18 cellular contexts compared by ENCODE assay signal in the genomic region with DNA sequence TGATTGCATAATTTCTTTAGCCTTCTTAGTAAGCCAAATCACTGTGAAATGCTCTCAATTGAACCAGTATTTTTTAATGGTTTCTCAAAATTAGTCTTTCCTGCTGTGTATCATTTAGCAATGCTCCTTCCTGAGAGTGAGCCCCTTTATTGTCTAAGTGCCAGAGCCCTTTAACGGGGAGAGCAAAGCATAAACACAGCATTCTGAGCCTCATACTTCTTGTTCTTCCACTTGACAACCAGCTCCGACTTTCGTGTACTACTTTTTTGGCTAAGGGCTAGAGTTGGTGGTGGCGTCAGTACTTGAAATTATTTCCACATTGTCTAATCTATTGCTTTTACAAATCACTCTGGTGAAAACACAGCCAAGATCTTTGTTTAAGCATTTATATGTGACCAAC.
DNase-seq lines count a peak whose midpoint lies in the region; ATAC-seq and TF ChIP-seq lines count a peak whose summit lies in the region.
"Had no signal": no experiment of that assay in that cellular context is flagged by ENCODE, and none has a peak within 500 bp of the region (broad histone marks: within the 10 kb centered on the region; RNA-seq: fewer than 3 reads in every experiment).

No MANE protein-coding gene starts in this region.

- dilution Hi-C loops in IMR-90 (cut with HindIII; ENCODE audit: low sequenced_read_pairs, unreplicated experiment): no loop called here

- DNase-seq in AG08395 (ENCODE audit: low spot score) (peak; percentile 4), IMR-90 (peak; percentile 7), fibroblast of lung (ENCODE audit: low read depth in 2 of 2) (peak; percentile 15 to 32), sciatic nerve (ENCODE audit: low spot score) (no peak), NCI-H2227 treated with DMSO at 0.1 percent for 48 hours (lab: John Stamatoyannopoulos, UW) (no peak), uterus (no peak), D341Med (ENCODE audit: low spot score) (no peak), NCI-H146 (lab: John Stamatoyannopoulos, UW) (no peak)
- DNase-seq: COR-L47; DMS153; Kasumi-1; MM.1S; NCI-H1092 treated with DMSO at 0.1 percent for 48 hours; NCI-H1694; NCI-H345; NCI-H69; NK-92 treated with Interleukin-12 subunit alpha and Interleukin-12 subunit beta, amount 100 ng/mL, for 24 hours; SIG-M5 had no signal

- H4K8ac ChIP-seq in IMR-90 (ENCODE audit: low read depth in 2 of 2, low read length in 2 of 2): no peak overlapping the region

- H2AFZ ChIP-seq in IMR-90 (replicated peaks; ENCODE audit: low read length, poor library complexity) (peak overlapping the region; percentile 61), fibroblast of lung (ENCODE audit: low read length) (peak overlapping the region; percentile 37)

- H3K4me2 ChIP-seq in IMR-90 (ENCODE audit: low read depth, low read length) (no peak overlapping the region), fibroblast of lung (ENCODE audit: extremely low read depth, insufficient read depth, low read length) (no peak overlapping the region)

- H2BK5ac ChIP-seq in IMR-90 (ENCODE audit: low read depth, low read length, poor library complexity, severe bottlenecking): no peak overlapping the region

- ATAC-seq in IMR-90 (ENCODE audit: low read depth) (no peak), sciatic nerve (peak; percentile 52)

- H3K27me3 ChIP-seq in IMR-90 (ENCODE audit: control insufficient read depth, insufficient read depth, low read length) (no peaks in the 10 kb centered on the region), fibroblast of lung (ENCODE audit: control insufficient read depth, insufficient read depth, low read length) (no peaks in the 10 kb centered on the region), uterus (no peaks in the 10 kb centered on the region)

- no peak for TF ChIP-seq RAD21 in IMR-90 (IDR thresholded peaks at IDR 0.05; ENCODE audit: low read length)

- H3K9me3 ChIP-seq in IMR-90 (ENCODE audit: control insufficient read depth, insufficient read depth, low read length) (no peaks in the 10 kb centered on the region), fibroblast of lung (ENCODE audit: control insufficient read depth, insufficient read depth, low read depth, low read length) (no peaks in the 10 kb centered on the region), uterus (no peaks in the 10 kb centered on the region)

- no peak overlapping the region for H3K56ac ChIP-seq in IMR-90 (ENCODE audit: extremely low read depth, insufficient read depth, low read length)

- H3K9me1 ChIP-seq in IMR-90 (ENCODE audit: insufficient read depth, low read length): no peaks in the 10 kb centered on the region

- no peaks in the 10 kb centered on the region for H3K79me2 ChIP-seq in fibroblast of lung (ENCODE audit: control insufficient read depth, insufficient read depth, low read length)

- intact Hi-C loops in IMR-90 (cut with micrococcal nuclease): no loop called here
- intact Hi-C loops in sciatic nerve (cut with DNase I): no loop called here
- intact Hi-C loops in uterus (cut with DNase I; ENCODE audit: low total_unique reads): no loop called here

- POLR2A ChIA-PET in IMR-90 (lab: Charles Lee; ENCODE audit: unreplicated experiment): no interaction called here

- H2AK9ac ChIP-seq in IMR-90 (replicated peaks; ENCODE audit: low read depth, low read length, poor library complexity): no peak overlapping the region

- H4K20me1 ChIP-seq in IMR-90 (ENCODE audit: insufficient read depth, low read length): no peaks in the 10 kb centered on the region
- H4K20me1 ChIP-seq in fibroblast of lung (ENCODE audit: control insufficient read depth, extremely low read depth, insufficient read depth, low read length): no peaks in the 10 kb centered on the region

- peak overlapping the region; percentile 41; the same call in 1 of the 2 replicates for H3K18ac ChIP-seq in IMR-90 (ENCODE audit: low read depth, low read length)

- H3K23ac ChIP-seq in IMR-90 (ENCODE audit: low read depth, low read length): no peak overlapping the region

- no peak overlapping the region for H3K9ac ChIP-seq in IMR-90 (ENCODE audit: low read depth, low read length)
- no peak overlapping the region for H3K9ac ChIP-seq in fibroblast of lung (ENCODE audit: insufficient read depth, low read length)

- no CpG with 5 or more reads among the region's 4 CpGs for WGBS in IMR-90 (ENCODE audit: extremely low coverage in 2 of 2, insufficient read length in 1 of 2), 2 experiments

- no peak overlapping the region for H3K4ac ChIP-seq in IMR-90 (ENCODE audit: low read depth, low read length)

- H3K36me3 ChIP-seq in IMR-90 (ENCODE audit: control insufficient read depth, insufficient read depth, low read length) (no peaks in the 10 kb centered on the region), fibroblast of lung (ENCODE audit: control insufficient read depth, insufficient read depth, low read length) (no peaks in the 10 kb centered on the region), uterus (no peaks in the 10 kb centered on the region)

- BruUV-seq in IMR-90 (replicated peaks; lab: Mats Ljungman, UMichigan): no TSS peak

- H2AK5ac ChIP-seq in IMR-90 (ENCODE audit: low read depth, low read length): no peak overlapping the region

- no peak overlapping the region for H4K5ac ChIP-seq in IMR-90 (ENCODE audit: low read depth, low read length)

- H3K4me1 ChIP-seq in IMR-90 (ENCODE audit: control insufficient read depth, insufficient read depth, low read length) (no peaks in the 10 kb centered on the region; the same call in 1 of the 2 replicates), fibroblast of lung (ENCODE audit: control insufficient read depth, extremely low read depth, insufficient read depth, low read length) (no peaks in the 10 kb centered on the region), uterus (no peaks in the 10 kb centered on the region)

- no peak overlapping the region; the same call in 1 of the 2 replicates for H2BK120ac ChIP-seq in IMR-90 (ENCODE audit: low read depth, low read length)

- peak overlapping the region; percentile 56; the same call in 1 of the 3 replicates for H2BK15ac ChIP-seq in IMR-90 (ENCODE audit: low read depth, low read length)

- no peak for TF ChIP-seq CTCF in IMR-90 (conservative IDR thresholded peaks at IDR 0.05; ENCODE audit: low read depth, low read length)
- no peak for TF ChIP-seq CTCF in fibroblast of lung (conservative IDR thresholded peaks at IDR 0.05 in 1 of 2, IDR thresholded peaks at IDR 0.05 in 1 of 2; ENCODE audit: low read depth in 1 of 2, low read length in 2 of 2)
- TF ChIP-seq CTCF in uterus (IDR thresholded peaks at IDR 0.05): no peak

- CTCF ChIA-PET in IMR-90 (lab: Yijun Ruan, JAX): no interaction called here

- H4K91ac ChIP-seq in IMR-90 (ENCODE audit: insufficient read depth, low read depth, low read length): no peak overlapping the region

- H3K4me3 ChIP-seq in IMR-90 (ENCODE audit: insufficient read depth, low read depth, low read length) (no peak overlapping the region), fibroblast of lung (replicated peaks in 1 of 4; ENCODE audit: control extremely low read depth in 1 of 4, insufficient read depth in 1 of 4, low read depth in 3 of 4, low read length in 4 of 4) (no peak overlapping the region), uterus (no peak overlapping the region)

- no peak overlapping the region for H2BK20ac ChIP-seq in IMR-90 (ENCODE audit: low read depth, low read length)

- H3K14ac ChIP-seq in IMR-90 (replicated peaks; ENCODE audit: low read depth, low read length): no peak overlapping the region

- in situ Hi-C loops in IMR-90 (cut with MboI; ENCODE audit: low sequenced_read_pairs): no loop called here

- H3K79me1 ChIP-seq in IMR-90 (ENCODE audit: low read depth in 1 of 2, low read length in 2 of 2): no peaks in the 10 kb centered on the region

- H3K27ac ChIP-seq in IMR-90 (ENCODE audit: insufficient read depth, low read length): no peak overlapping the region
- no peak overlapping the region for H3K27ac ChIP-seq in fibroblast of lung (ENCODE audit: insufficient read depth, low read length)
- no peak overlapping the region for H3K27ac ChIP-seq in uterus

- TF ChIP-seq POLR2A in IMR-90 (IDR thresholded peaks at IDR 0.05; ENCODE audit: low read depth, low read length) (no peak), uterus (IDR thresholded peaks at IDR 0.05) (no peak)

TF ChIP-seq in IMR-90, 13 proteins besides CTCF, POLR2A, EP300 and RAD21:
- TF ChIP-seq RFX5 (IDR thresholded peaks at IDR 0.05; ENCODE audit: low read depth, low read length) (no peak), MAZ (IDR thresholded peaks at IDR 0.05; ENCODE audit: borderline replicate concordance, low read depth, low read length) (no peak), CEBPB (IDR thresholded peaks at IDR 0.05; ENCODE audit: low read depth, low read length) (no peak), CHD1 (IDR thresholded peaks at IDR 0.05; ENCODE audit: low read depth, low read length) (no peak), MAFK (IDR thresholded peaks at IDR 0.05; ENCODE audit: low read depth, low read length) (no peak), BHLHE40 (IDR thresholded peaks at IDR 0.05; ENCODE audit: low read depth, low read length) (no peak), RCOR1 (IDR thresholded peaks at IDR 0.05; ENCODE audit: insufficient replicate concordance, low read length) (no peak), NFE2L2 (IDR thresholded peaks at IDR 0.05; ENCODE audit: low read depth, low read length) (no peak), SMC3 (IDR thresholded peaks at IDR 0.05; ENCODE audit: low read depth, low read length) (no peak), MXI1 (IDR thresholded peaks at IDR 0.05; ENCODE audit: borderline replicate concordance, low read depth, low read length) (no peak), FOS (IDR thresholded peaks at IDR 0.05; ENCODE audit: low read depth, low read length) (no peak)
- TF ChIP-seq, protein P1, sequence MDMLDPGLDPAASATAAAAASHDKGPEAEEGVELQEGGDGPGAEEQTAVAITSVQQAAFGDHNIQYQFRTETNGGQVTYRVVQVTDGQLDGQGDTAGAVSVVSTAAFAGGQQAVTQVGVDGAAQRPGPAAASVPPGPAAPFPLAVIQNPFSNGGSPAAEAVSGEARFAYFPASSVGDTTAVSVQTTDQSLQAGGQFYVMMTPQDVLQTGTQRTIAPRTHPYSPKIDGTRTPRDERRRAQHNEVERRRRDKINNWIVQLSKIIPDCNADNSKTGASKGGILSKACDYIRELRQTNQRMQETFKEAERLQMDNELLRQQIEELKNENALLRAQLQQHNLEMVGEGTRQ (IDR thresholded peaks at IDR 0.05; ENCODE audit: low read depth, low read length): no peak
- TF ChIP-seq, protein P2, sequence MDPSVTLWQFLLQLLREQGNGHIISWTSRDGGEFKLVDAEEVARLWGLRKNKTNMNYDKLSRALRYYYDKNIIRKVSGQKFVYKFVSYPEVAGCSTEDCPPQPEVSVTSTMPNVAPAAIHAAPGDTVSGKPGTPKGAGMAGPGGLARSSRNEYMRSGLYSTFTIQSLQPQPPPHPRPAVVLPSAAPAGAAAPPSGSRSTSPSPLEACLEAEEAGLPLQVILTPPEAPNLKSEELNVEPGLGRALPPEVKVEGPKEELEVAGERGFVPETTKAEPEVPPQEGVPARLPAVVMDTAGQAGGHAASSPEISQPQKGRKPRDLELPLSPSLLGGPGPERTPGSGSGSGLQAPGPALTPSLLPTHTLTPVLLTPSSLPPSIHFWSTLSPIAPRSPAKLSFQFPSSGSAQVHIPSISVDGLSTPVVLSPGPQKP (IDR thresholded peaks at IDR 0.05; ENCODE audit: borderline replicate concordance, low read depth, low read length): no peak

Comparison
In these comparisons a context has a peak if more than half of its experiments do, and no peak if none do; other contexts are left out.
1. DNase-seq: peak in AG08395 (single experiment), IMR-90 (single experiment) and fibroblast of lung (2 of 2); none in sciatic nerve (single experiment), NCI-H2227 treated with DMSO at 0.1 percent for 48 hours (single experiment), uterus (0 of 2), D341Med (single experiment) and NCI-H146 (single experiment).